ENCODE assay signal across 1 cellular context in genomic region chr6:39777218-39777617, GRCh38.
TF ChIP-seq lines count a peak whose summit lies in the region.

No MANE protein-coding gene starts in this region.

TF ChIP-seq in GM23338, 12 proteins besides CTCF, POLR2A, EP300 and RAD21 (continued from another document):
- no peak for TF ChIP-seq ZNF462 (CRISPR knock-in tag; IDR thresholded peaks at IDR 0.05)
